Comparison of ENCODE assay signal across 27 cellular contexts in genomic region chr5:137609122-137609521, GRCh38.
DNase-seq lines count a peak whose midpoint lies in the region; ATAC-seq and TF ChIP-seq lines count a peak whose summit lies in the region.
"Had no signal": no experiment of that assay in that cellular context is flagged by ENCODE, and none has a peak within 500 bp of the region (broad histone marks: within the 10 kb centered on the region; RNA-seq: fewer than 3 reads in every experiment).

No MANE protein-coding gene starts in this region.

- DNase-seq in MCF 10A (ENCODE audit: unreplicated experiment) (peak; percentile 63), breast epithelium (ENCODE audit: low spot score in 2 of 2) (no peak), MG63 (peak; percentile 43), fibroblast of mammary gland (ENCODE audit: low read depth) (peak; percentile 62), testis (peak; percentile 6), heart right ventricle (no peak), ovary (no peak)
- DNase-seq: 8988T; activated CD4-positive, alpha-beta T cell treated with anti-CD3 and anti-CD28 coated beads, Interleukin-2, amount 50 U/mL, for 4 hours; activated CD4-positive, CD25-positive, alpha-beta regulatory T cell; cerebellar nuclear complex; DMS79 treated with DMSO at 0.1 percent for 48 hours; left lung; naive B cell; NCI-H1092 treated with DMSO at 0.1 percent for 48 hours; NCI-H187 treated with DMSO at 0.1 percent for 48 hours; NCI-H226; RPMI8226 had no signal

- ATAC-seq in heart right ventricle, result no peak
- no peak for ATAC-seq in HG02763 (IDR thresholded peaks at IDR 0.05; ENCODE audit: unreplicated experiment)
- ATAC-seq: activated naive CD4-positive, alpha-beta T cell treated with anti-CD3 and anti-CD28 coated beads, Interleukin-2, amount 50 U/mL, for 72 hours; left lung; SK-N-SH treated with all-trans-retinoic acid at 6 μM for 48 hours had no signal

- no peaks in the 10 kb centered on the region for H3K9me3 Mint-ChIP-seq in MCF 10A (ENCODE audit: unreplicated experiment)
- H3K9me3 Mint-ChIP-seq: activated naive CD4-positive, alpha-beta T cell treated with anti-CD3 and anti-CD28 coated beads, Interleukin-2, amount 50 U/mL, for 72 hours; activated T-helper 2 cell treated with anti-CD3 and anti-CD28 coated beads, Interferon-gamma antibody, Interleukin-2, Interleukin-4, amounts not matched to agents 10 μg/mL and 5 μg/mL and 100 μg/mL, durations not matched to agents 14 hours and 24 hours and 36 hours; naive B cell; T-helper 2 cell treated with Interferon-gamma antibody and Interleukin-4, amounts not matched to agents 5 μg/mL and 100 μg/mL, for 36 hours had no signal

- H3K27me3 Mint-ChIP-seq in MCF 10A (ENCODE audit: insufficient read depth, unreplicated experiment), result peaks cover 17% of the 10 kb centered on the region

- intact Hi-C loops in MCF 10A (cut with micrococcal nuclease) (no loop called here), breast epithelium (cut with DNase I; ENCODE audit: low total_unique reads) (no loop called here), testis (cut with DNase I; ENCODE audit: low total_unique reads) (no loop called here), heart right ventricle (cut with DNase I) (loop anchor here in 3 of 10 donors (10.0 kb wide), 3 partner anchors 264 to 294 kb away; no protein-coding TSS in a partner anchor), ovary (cut with DNase I) (no loop called here)

- TF ChIP-seq POLR2A in breast epithelium (IDR thresholded peaks at IDR 0.05), result no peak
- TF ChIP-seq POLR2A in testis (IDR thresholded peaks at IDR 0.05), result no peak
- TF ChIP-seq POLR2A in ovary (IDR thresholded peaks at IDR 0.05), result no peak

- H3K4me1 Mint-ChIP-seq in MCF 10A (ENCODE audit: insufficient read depth, unreplicated experiment), result peaks cover 12% of the 10 kb centered on the region
- H3K4me1 Mint-ChIP-seq: naive B cell had no signal

- H3K36me3 ChIP-seq in breast epithelium (no peaks in the 10 kb centered on the region), MG63 (no peaks in the 10 kb centered on the region), testis (ENCODE audit: low read depth, missing control alignments) (no peaks in the 10 kb centered on the region), heart right ventricle (no peaks in the 10 kb centered on the region), ovary (no peaks in the 10 kb centered on the region)
- H3K36me3 ChIP-seq: BLaER1 treated with 17β-estradiol and CSF1 and Interleukin-3, amounts not matched to agents 10 nM and 100 nM; left lung had no signal

- TF ChIP-seq CTCF in MCF 10A (IDR thresholded peaks at IDR 0.05; ENCODE audit: unreplicated experiment) (no peak), breast epithelium (IDR thresholded peaks at IDR 0.05) (no peak), fibroblast of mammary gland (conservative IDR thresholded peaks at IDR 0.05; ENCODE audit: control insufficient read depth, insufficient read depth, low read depth, low read length) (no peak), testis (IDR thresholded peaks at IDR 0.05) (no peak), heart right ventricle (IDR thresholded peaks at IDR 0.05) (no peak), ovary (IDR thresholded peaks at IDR 0.05) (no peak)

- H3K9me3 ChIP-seq in breast epithelium (no peaks in the 10 kb centered on the region), MG63 (no peaks in the 10 kb centered on the region), testis (no peaks in the 10 kb centered on the region), heart right ventricle (no peaks in the 10 kb centered on the region), ovary (no peaks in the 10 kb centered on the region)
- H3K9me3 ChIP-seq: BLaER1 treated with 17β-estradiol and CSF1 and Interleukin-3, amounts not matched to agents 10 nM and 100 nM; left lung had no signal

- 80 to 86% methylated on average over 2 of the region's 2 CpGs for WGBS in testis, 2 donors
- WGBS in heart right ventricle, 2 donors, result 89 to 90% methylated on average over 2 of the region's 2 CpGs
- WGBS in ovary, 3 donors, result 62 to 72% (median 69%) methylated on average over 2 of the region's 2 CpGs

- POLR2A ChIA-PET in MCF 10A (lab: Yijun Ruan, JAX), result no interaction called here

- CTCF ChIA-PET in MCF 10A (lab: Yijun Ruan, JAX), result interaction anchor here (0.6 kb wide), 1 partner anchor 398 kb away, joined by 3 read pairs; no protein-coding TSS in a partner anchor

- BruUV-seq in MCF 10A (replicated peaks; lab: Mats Ljungman, UMichigan), result no TSS peak

- no peaks in the 10 kb centered on the region for H3K36me3 Mint-ChIP-seq in MCF 10A (ENCODE audit: insufficient read depth, unreplicated experiment)
- H3K36me3 Mint-ChIP-seq: activated naive CD4-positive, alpha-beta T cell treated with anti-CD3 and anti-CD28 coated beads, Interleukin-2, amount 50 U/mL, for 72 hours; naive B cell had no signal

- H3K4me3 ChIP-seq in breast epithelium (no peak overlapping the region), MG63 (no peak overlapping the region), fibroblast of mammary gland (ENCODE audit: control insufficient read depth, low read depth, low read length) (no peak overlapping the region), testis (no peak overlapping the region), heart right ventricle (no peak overlapping the region), ovary (no peak overlapping the region)
- H3K4me3 ChIP-seq: BLaER1 treated with 17β-estradiol and CSF1 and Interleukin-3, amounts not matched to agents 10 nM and 100 nM; hepatocyte; left lung; smooth muscle cell had no signal

- TF ChIP-seq EP300 in ovary (IDR thresholded peaks at IDR 0.05), result no peak

- no peaks in the 10 kb centered on the region for H3K4me1 ChIP-seq in breast epithelium
- H3K4me1 ChIP-seq in testis, result no peaks in the 10 kb centered on the region
- H3K4me1 ChIP-seq in heart right ventricle, result no peaks in the 10 kb centered on the region
- no peaks in the 10 kb centered on the region for H3K4me1 ChIP-seq in ovary (ENCODE audit: insufficient read depth)

- no peak overlapping the region for H3K4me3 Mint-ChIP-seq in MCF 10A (ENCODE audit: unreplicated experiment)
- H3K4me3 Mint-ChIP-seq: naive B cell; T-helper 2 cell treated with Interferon-gamma antibody and Interleukin-4, amounts not matched to agents 5 μg/mL and 100 μg/mL, for 36 hours had no signal

- H3K27ac ChIP-seq in breast epithelium, result no peak overlapping the region
- H3K27ac ChIP-seq in testis, result no peak overlapping the region
- H3K27ac ChIP-seq in heart right ventricle, result no peak overlapping the region
- no peak overlapping the region for H3K27ac ChIP-seq in ovary
- H3K27ac ChIP-seq: BLaER1 treated with 17β-estradiol and CSF1 and Interleukin-3, amounts not matched to agents 10 nM and 100 nM; hepatocyte; KMS-11; left lung had no signal

- no peak overlapping the region for H3K27ac Mint-ChIP-seq in MCF 10A (ENCODE audit: low read depth, unreplicated experiment)
- H3K27ac Mint-ChIP-seq: activated T-helper 2 cell treated with anti-CD3 and anti-CD28 coated beads, Interferon-gamma antibody, Interleukin-2, Interleukin-4, amounts not matched to agents 10 μg/mL and 5 μg/mL and 100 μg/mL, durations not matched to agents 14 hours and 24 hours and 36 hours; T-helper 2 cell treated with Interferon-gamma antibody and Interleukin-4, amounts not matched to agents 5 μg/mL and 100 μg/mL, for 36 hours had no signal

- no peaks in the 10 kb centered on the region for H3K27me3 ChIP-seq in breast epithelium
- peaks cover 16% of the 10 kb centered on the region for H3K27me3 ChIP-seq in MG63
- H3K27me3 ChIP-seq in testis, result no peaks in the 10 kb centered on the region
- peaks cover 0 to 32% (median 0%) of the 10 kb centered on the region in 7 donors for H3K27me3 ChIP-seq in heart right ventricle
- no peaks in the 10 kb centered on the region for H3K27me3 ChIP-seq in ovary
- H3K27me3 ChIP-seq: BLaER1 treated with 17β-estradiol and CSF1 and Interleukin-3, amounts not matched to agents 10 nM and 100 nM had no signal

Comparison
In these comparisons a context has a peak if more than half of its experiments do, and no peak if none do; other contexts are left out.
1. DNase-seq: peak in MCF 10A (single experiment), MG63 (single experiment), fibroblast of mammary gland (single experiment) and testis (single experiment); none in breast epithelium (0 of 2), heart right ventricle (0 of 2) and ovary (0 of 5).